Comparison of ENCODE assay signal across 1 cellular context in the genomic region with DNA sequence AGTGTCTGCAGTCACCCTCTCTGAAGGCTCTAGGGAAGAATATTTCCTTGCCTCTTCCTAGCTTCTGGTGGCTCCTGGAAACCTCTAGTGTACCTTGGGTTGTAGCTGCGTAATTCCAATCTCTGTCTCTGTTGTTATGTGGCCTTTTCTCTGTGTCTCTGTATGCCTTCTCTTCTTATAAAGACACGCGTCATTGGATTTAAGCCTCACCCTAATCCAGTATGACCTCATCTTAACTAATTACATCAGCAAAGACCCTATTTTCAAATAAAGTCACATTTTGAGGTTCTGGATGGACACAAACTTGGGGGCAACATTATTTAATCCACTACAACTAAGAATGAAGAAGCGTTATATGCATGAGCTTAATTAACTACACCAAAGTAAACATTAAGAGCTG.
TF ChIP-seq lines count a peak whose summit lies in the region.

No MANE protein-coding gene starts in this region.

TF ChIP-seq in WTC11, 78 proteins besides CTCF, POLR2A, EP300 and RAD21 (continued from another document):
- TF ChIP-seq, protein P1, sequence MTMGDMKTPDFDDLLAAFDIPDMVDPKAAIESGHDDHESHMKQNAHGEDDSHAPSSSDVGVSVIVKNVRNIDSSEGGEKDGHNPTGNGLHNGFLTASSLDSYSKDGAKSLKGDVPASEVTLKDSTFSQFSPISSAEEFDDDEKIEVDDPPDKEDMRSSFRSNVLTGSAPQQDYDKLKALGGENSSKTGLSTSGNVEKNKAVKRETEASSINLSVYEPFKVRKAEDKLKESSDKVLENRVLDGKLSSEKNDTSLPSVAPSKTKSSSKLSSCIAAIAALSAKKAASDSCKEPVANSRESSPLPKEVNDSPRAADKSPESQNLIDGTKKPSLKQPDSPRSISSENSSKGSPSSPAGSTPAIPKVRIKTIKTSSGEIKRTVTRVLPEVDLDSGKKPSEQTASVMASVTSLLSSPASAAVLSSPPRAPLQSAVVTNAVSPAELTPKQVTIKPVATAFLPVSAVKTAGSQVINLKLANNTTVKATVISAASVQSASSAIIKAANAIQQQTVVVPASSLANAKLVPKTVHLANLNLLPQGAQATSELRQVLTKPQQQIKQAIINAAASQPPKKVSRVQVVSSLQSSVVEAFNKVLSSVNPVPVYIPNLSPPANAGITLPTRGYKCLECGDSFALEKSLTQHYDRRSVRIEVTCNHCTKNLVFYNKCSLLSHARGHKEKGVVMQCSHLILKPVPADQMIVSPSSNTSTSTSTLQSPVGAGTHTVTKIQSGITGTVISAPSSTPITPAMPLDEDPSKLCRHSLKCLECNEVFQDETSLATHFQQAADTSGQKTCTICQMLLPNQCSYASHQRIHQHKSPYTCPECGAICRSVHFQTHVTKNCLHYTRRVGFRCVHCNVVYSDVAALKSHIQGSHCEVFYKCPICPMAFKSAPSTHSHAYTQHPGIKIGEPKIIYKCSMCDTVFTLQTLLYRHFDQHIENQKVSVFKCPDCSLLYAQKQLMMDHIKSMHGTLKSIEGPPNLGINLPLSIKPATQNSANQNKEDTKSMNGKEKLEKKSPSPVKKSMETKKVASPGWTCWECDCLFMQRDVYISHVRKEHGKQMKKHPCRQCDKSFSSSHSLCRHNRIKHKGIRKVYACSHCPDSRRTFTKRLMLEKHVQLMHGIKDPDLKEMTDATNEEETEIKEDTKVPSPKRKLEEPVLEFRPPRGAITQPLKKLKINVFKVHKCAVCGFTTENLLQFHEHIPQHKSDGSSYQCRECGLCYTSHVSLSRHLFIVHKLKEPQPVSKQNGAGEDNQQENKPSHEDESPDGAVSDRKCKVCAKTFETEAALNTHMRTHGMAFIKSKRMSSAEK (CRISPR knock-in tag; IDR thresholded peaks at IDR 0.05; ENCODE audit: borderline replicate concordance): no peak
- TF ChIP-seq MYBL2 (CRISPR knock-in tag; IDR thresholded peaks at IDR 0.05) (no peak), ZNF263 (CRISPR knock-in tag; IDR thresholded peaks at IDR 0.05; ENCODE audit: low read depth) (no peak)
- TF ChIP-seq, protein P2, sequence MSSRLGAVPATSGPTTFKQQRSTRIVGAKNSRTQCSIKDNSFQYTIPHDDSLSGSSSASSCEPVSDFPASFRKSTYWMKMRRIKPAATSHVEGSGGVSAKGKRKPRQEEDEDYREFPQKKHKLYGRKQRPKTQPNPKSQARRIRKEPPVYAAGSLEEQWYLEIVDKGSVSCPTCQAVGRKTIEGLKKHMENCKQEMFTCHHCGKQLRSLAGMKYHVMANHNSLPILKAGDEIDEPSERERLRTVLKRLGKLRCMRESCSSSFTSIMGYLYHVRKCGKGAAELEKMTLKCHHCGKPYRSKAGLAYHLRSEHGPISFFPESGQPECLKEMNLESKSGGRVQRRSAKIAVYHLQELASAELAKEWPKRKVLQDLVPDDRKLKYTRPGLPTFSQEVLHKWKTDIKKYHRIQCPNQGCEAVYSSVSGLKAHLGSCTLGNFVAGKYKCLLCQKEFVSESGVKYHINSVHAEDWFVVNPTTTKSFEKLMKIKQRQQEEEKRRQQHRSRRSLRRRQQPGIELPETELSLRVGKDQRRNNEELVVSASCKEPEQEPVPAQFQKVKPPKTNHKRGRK (CRISPR knock-in tag; IDR thresholded peaks at IDR 0.05; ENCODE audit: borderline replicate concordance): no peak
- TF ChIP-seq, protein P3, sequence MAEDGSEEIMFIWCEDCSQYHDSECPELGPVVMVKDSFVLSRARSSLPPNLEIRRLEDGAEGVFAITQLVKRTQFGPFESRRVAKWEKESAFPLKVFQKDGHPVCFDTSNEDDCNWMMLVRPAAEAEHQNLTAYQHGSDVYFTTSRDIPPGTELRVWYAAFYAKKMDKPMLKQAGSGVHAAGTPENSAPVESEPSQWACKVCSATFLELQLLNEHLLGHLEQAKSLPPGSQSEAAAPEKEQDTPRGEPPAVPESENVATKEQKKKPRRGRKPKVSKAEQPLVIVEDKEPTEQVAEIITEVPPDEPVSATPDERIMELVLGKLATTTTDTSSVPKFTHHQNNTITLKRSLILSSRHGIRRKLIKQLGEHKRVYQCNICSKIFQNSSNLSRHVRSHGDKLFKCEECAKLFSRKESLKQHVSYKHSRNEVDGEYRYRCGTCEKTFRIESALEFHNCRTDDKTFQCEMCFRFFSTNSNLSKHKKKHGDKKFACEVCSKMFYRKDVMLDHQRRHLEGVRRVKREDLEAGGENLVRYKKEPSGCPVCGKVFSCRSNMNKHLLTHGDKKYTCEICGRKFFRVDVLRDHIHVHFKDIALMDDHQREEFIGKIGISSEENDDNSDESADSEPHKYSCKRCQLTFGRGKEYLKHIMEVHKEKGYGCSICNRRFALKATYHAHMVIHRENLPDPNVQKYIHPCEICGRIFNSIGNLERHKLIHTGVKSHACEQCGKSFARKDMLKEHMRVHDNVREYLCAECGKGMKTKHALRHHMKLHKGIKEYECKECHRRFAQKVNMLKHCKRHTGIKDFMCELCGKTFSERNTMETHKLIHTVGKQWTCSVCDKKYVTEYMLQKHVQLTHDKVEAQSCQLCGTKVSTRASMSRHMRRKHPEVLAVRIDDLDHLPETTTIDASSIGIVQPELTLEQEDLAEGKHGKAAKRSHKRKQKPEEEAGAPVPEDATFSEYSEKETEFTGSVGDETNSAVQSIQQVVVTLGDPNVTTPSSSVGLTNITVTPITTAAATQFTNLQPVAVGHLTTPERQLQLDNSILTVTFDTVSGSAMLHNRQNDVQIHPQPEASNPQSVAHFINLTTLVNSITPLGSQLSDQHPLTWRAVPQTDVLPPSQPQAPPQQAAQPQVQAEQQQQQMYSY (CRISPR knock-in tag; IDR thresholded peaks at IDR 0.05): no peak
TF ChIP-seq in WTC11: peak in this region for 0.
